Comparison of ENCODE assay signal across 32 cellular contexts in genomic region chr18:70536370-70537062, GRCh38.
"Had no signal": no experiment of that assay in that cellular context is flagged by ENCODE, and none has a peak within 500 bp of the region (broad histone marks: within the 10 kb centered on the region; RNA-seq: fewer than 3 reads in every experiment).

No MANE protein-coding gene starts in this region.

- H3K27me3 ChIP-seq: brain microvascular endothelial cell, esophagus muscularis mucosa, foreskin keratinocyte, gastrocnemius medialis had no signal

- H3K27ac ChIP-seq: brain microvascular endothelial cell, esophagus muscularis mucosa, foreskin keratinocyte, gastrocnemius medialis, WERI-Rb-1 had no signal

- H3K9me3 ChIP-seq: esophagus muscularis mucosa, gastrocnemius medialis had no signal

- H3K4me3 ChIP-seq: esophagus muscularis mucosa, gastrocnemius medialis had no signal

- H3K4me1 Mint-ChIP-seq: activated B cell treated with CpG ODN at 0.5 μM for 24 hours; activated T-helper 17 cell treated with anti-CD3 and anti-CD28 coated beads, Interleukin-2, amount 50 U/mL, for 72 hours; central memory CD8-positive, alpha-beta T cell; T-helper 17 cell had no signal

- H3K4me1 ChIP-seq: esophagus muscularis mucosa, foreskin keratinocyte, gastrocnemius medialis had no signal

- H3K36me3 ChIP-seq: brain microvascular endothelial cell, esophagus muscularis mucosa, gastrocnemius medialis, WERI-Rb-1 had no signal

- ATAC-seq: activated CD4-positive, CD25-positive, alpha-beta regulatory T cell treated with anti-CD3 and anti-CD28 coated beads, Interleukin-2, amount 50 U/mL, for 24 hours; activated CD8-positive, alpha-beta T cell treated with anti-CD3 and anti-CD28 coated beads for 36 hours; activated T-cell treated with anti-CD3 and anti-CD28 coated beads, Interleukin-2, amount 50 U/mL, for 4 hours; activated T-helper 17 cell treated with anti-CD3 and anti-CD28 coated beads, Interleukin-2, amount 50 U/mL, for 72 hours; effector memory CD8-positive, alpha-beta T cell; foreskin keratinocyte; gastrocnemius medialis; T-helper 17 cell had no signal

- H3K27me3 Mint-ChIP-seq: activated B cell treated with CpG ODN at 0.5 μM for 24 hours; activated CD8-positive, alpha-beta T cell treated with anti-CD3 and anti-CD28 coated beads for 36 hours; activated naive CD8-positive, alpha-beta T cell; activated T-helper 17 cell treated with anti-CD3 and anti-CD28 coated beads, Interleukin-2, amount 50 U/mL, for 72 hours; central memory CD8-positive, alpha-beta T cell; effector memory CD8-positive, alpha-beta T cell; T-helper 17 cell had no signal

- DNase-seq: activated B cell treated with CpG ODN at 0.5 μM for 24 hours; activated CD4-positive, alpha-beta T cell treated with anti-CD3 and anti-CD28 coated beads for 48 hours; activated CD4-positive, alpha-beta T cell treated with anti-CD3 and anti-CD28 coated beads, Interleukin-2, amount 50 U/mL, for 1 hour; activated CD4-positive, alpha-beta T cell treated with anti-CD3 and anti-CD28 coated beads, Interleukin-2, amount 50 U/mL, for 48 hours; activated CD8-positive, alpha-beta memory T cell treated with anti-CD3 and anti-CD28 coated beads for 24 hours; activated CD8-positive, alpha-beta T cell treated with anti-CD3 and anti-CD28 coated beads for 36 hours; activated effector memory CD4-positive, alpha-beta T cell treated with Interleukin-2 at 50 U/mL for 16 hours; activated gamma-delta T cell treated with Interleukin-2 at 50 U/mL for 16 hours; activated naive CD4-positive, alpha-beta T cell treated with anti-CD3 and anti-CD28 coated beads, Interleukin-2, amount 50 U/mL, for 16 hours; activated naive CD4-positive, alpha-beta T cell treated with Interleukin-2 at 50 U/mL for 16 hours; activated T-cell treated with anti-CD3 and anti-CD28 coated beads, Interleukin-2, amount 50 U/mL, for 4 hours; amniotic stem cell; anterior cingulate cortex; brain microvascular endothelial cell; cortex of kidney; dermis blood vessel endothelial cell; effector CD4-positive, alpha-beta T cell; effector memory CD8-positive, alpha-beta T cell; erythroblast; foreskin keratinocyte; gastrocnemius medialis; glutamatergic neuron; T-helper 1 cell; T-helper 17 cell; T1000; WERI-Rb-1 had no signal

- H3K9me3 Mint-ChIP-seq: activated B cell treated with CpG ODN at 0.5 μM for 24 hours; activated T-cell treated with anti-CD3 and anti-CD28 coated beads, Interleukin-2, amount 50 U/mL, for 4 hours; T-helper 2 cell treated with Interferon-gamma antibody and Interleukin-4, amounts not matched to agents 5 μg/mL and 100 μg/mL, for 36 hours had no signal

- H3K27ac Mint-ChIP-seq: activated B cell treated with CpG ODN at 0.5 μM for 24 hours; activated CD8-positive, alpha-beta T cell treated with anti-CD3 and anti-CD28 coated beads for 36 hours; activated naive CD8-positive, alpha-beta T cell; activated T-helper 17 cell treated with anti-CD3 and anti-CD28 coated beads, Interleukin-2, amount 50 U/mL, for 72 hours; effector memory CD8-positive, alpha-beta T cell; T-helper 17 cell; T-helper 2 cell treated with Interferon-gamma antibody and Interleukin-4, amounts not matched to agents 5 μg/mL and 100 μg/mL, for 36 hours had no signal

- H3K4me3 Mint-ChIP-seq: activated B cell treated with CpG ODN at 0.5 μM for 24 hours; activated CD8-positive, alpha-beta T cell treated with anti-CD3 and anti-CD28 coated beads for 36 hours; activated naive CD8-positive, alpha-beta T cell; activated T-cell treated with anti-CD3 and anti-CD28 coated beads, Interleukin-2, amount 50 U/mL, for 4 hours; activated T-helper 17 cell treated with anti-CD3 and anti-CD28 coated beads, Interleukin-2, amount 50 U/mL, for 72 hours; central memory CD8-positive, alpha-beta T cell; effector memory CD8-positive, alpha-beta T cell; T-helper 17 cell; T-helper 2 cell treated with Interferon-gamma antibody and Interleukin-4, amounts not matched to agents 5 μg/mL and 100 μg/mL, for 36 hours had no signal
